ENCODE assay signal across 25 cellular contexts in the genomic region with DNA sequence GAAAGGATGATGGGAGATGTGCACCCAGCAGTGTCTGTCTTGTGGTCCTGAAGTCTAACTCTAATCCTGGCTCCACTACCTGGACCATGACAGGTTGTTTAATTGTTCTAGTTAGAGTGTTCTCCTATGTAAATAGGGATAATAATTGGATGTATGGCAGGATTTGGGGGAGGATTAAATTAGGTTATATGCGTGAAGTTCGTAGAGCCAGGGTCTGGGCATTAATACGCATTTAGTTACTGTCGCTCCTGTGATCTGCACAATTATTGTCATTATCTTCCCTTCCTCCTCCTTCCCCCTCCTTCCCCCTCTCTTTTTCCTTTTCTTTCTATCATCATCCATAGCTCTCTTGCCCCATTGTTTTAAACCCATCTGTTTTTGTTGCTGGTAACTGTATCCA.
"Had no signal": no experiment of that assay in that cellular context is flagged by ENCODE, and none has a peak within 500 bp of the region (broad histone marks: within the 10 kb centered on the region; RNA-seq: fewer than 3 reads in every experiment).

No MANE protein-coding gene starts in this region.

- DNase-seq: naive thymus-derived CD4-positive, alpha-beta T cell; natural killer cell; occipital lobe; ovary; posterior cingulate gyrus; psoas muscle; right cardiac atrium; stimulated activated CD4-positive, alpha-beta T cell treated with anti-CD3 and anti-CD28 coated beads, Interleukin-15, amount 100 ng/mL, for 24 hours; stimulated activated CD4-positive, alpha-beta T cell treated with anti-CD3 and anti-CD28 coated beads, Interleukin-2, amount 100 ng/mL, for 24 hours; stimulated activated CD4-positive, alpha-beta T cell treated with anti-CD3 and anti-CD28 coated beads, Interleukin-2, amount 100 ng/mL, for 48 hours; stimulated activated CD4-positive, alpha-beta T cell treated with anti-CD3 and anti-CD28 coated beads, Interleukin-4, amount 100 ng/mL, for 24 hours; stimulated activated naive B cell treated with anti-CD40 and anti-IgM and Interleukin-4, amounts not matched to agents 10 μg/mL and 1 μg/mL and 100 μg/mL, for 72 hours; stimulated activated naive CD4-positive, alpha-beta T cell treated with Interleukin-2 at 50 U/mL for 16 hours; thyroid gland; trophoblast cell; upper lobe of left lung had no signal

- H3K9ac ChIP-seq: parathyroid adenoma had no signal

- H3K9me3 ChIP-seq: ovary, psoas muscle, stomach, thoracic aorta, thyroid gland, tibial nerve, upper lobe of left lung, vagina had no signal

- H3K4me1 ChIP-seq: parathyroid adenoma, psoas muscle, tibial nerve, upper lobe of left lung, vagina had no signal

- FAIRE-seq: urothelium cell line had no signal

- H3K27me3 ChIP-seq: ovary, stomach, thyroid gland, tibial nerve, upper lobe of left lung, vagina had no signal

- H3K27ac ChIP-seq: ovary, parathyroid adenoma, psoas muscle, skin epidermis, stomach, thoracic aorta, thyroid gland, tibial nerve, upper lobe of left lung, vagina had no signal

- H2AFZ ChIP-seq: parathyroid adenoma had no signal

- H3K36me3 ChIP-seq: ovary, stomach, thoracic aorta, thyroid gland, tibial nerve, upper lobe of left lung, vagina had no signal

- H3K79me2 ChIP-seq: parathyroid adenoma had no signal

- H3K4me3 ChIP-seq: ovary, psoas muscle, skin epidermis, stomach, thoracic aorta, thyroid gland, tibial nerve, upper lobe of left lung, vagina had no signal

- ATAC-seq: naive thymus-derived CD4-positive, alpha-beta T cell; psoas muscle; right cardiac atrium; sciatic nerve; stimulated activated effector memory CD8-positive, alpha-beta T cell treated with anti-CD3 and anti-CD28 coated beads, Interleukin-12 subunit alpha, Interleukin-12 subunit beta, amount 100 ng/mL, for 72 hours; stimulated activated naive B cell treated with anti-CD40 and anti-IgM and Interleukin-4, amounts not matched to agents 10 μg/mL and 1 μg/mL and 100 μg/mL, for 72 hours had no signal
